In the genomic region with DNA sequence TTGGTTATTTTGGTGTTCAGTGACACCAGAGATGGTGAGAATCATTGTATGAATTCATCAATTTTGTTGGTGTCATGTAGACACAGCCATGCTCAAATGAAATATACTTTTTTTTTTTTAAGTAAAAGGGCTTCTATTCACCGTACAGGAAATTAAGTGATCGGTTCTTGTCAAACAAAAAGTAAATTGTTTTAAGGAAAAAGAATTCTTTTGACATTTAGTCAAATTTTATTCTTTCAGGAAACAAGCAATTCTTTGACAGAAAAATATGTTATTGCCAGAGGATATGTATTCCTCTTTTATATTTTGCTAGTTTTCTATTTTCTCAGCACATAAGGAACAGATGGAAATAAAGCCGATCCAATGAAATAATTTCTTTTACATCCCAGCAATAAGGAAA, we compare ENCODE assay signal across 24 cellular contexts.
"Had no signal": no experiment of that assay in that cellular context is flagged by ENCODE, and none has a peak within 500 bp of the region (broad histone marks: within the 10 kb centered on the region; RNA-seq: fewer than 3 reads in every experiment).

No MANE protein-coding gene starts in this region.

- H3K4me1 Mint-ChIP-seq: immature natural killer cell, naive B cell, natural killer cell had no signal

- H3K27me3 Mint-ChIP-seq: naive B cell had no signal

- H3K4me3 ChIP-seq: coronary artery, dorsolateral prefrontal cortex, esophagus muscularis mucosa, gastroesophageal sphincter, heart left ventricle, hepatocyte, left lung, lower lobe of right lung, mucosa of descending colon had no signal

- H3K27ac Mint-ChIP-seq: immature natural killer cell, mesothelial cell of epicardium, naive B cell, natural killer cell had no signal

- H3K4me1 ChIP-seq: foreskin keratinocyte, gastroesophageal sphincter, heart left ventricle, left lung, lower lobe of right lung had no signal

- ATAC-seq: foreskin keratinocyte, gastroesophageal sphincter, heart left ventricle, left cardiac atrium, left lung, left ventricle myocardium superior, lower lobe of right lung, mucosa of descending colon, natural killer cell had no signal

- H3K36me3 Mint-ChIP-seq: immature natural killer cell, naive B cell, natural killer cell had no signal

- FAIRE-seq: colon, endothelial cell of umbilical vein, keratinocyte had no signal

- H3K27ac ChIP-seq: coronary artery, dorsolateral prefrontal cortex, esophagus muscularis mucosa, foreskin keratinocyte, gastroesophageal sphincter, heart left ventricle, hepatocyte, left lung, lower lobe of right lung had no signal

- H3K36me3 ChIP-seq: esophagus muscularis mucosa, gastroesophageal sphincter, heart left ventricle, left lung, lower lobe of right lung had no signal

- H3K27me3 ChIP-seq: dorsolateral prefrontal cortex, esophagus muscularis mucosa, foreskin keratinocyte, gastroesophageal sphincter, heart left ventricle, hepatocyte, left lung had no signal

- H3K4me3 Mint-ChIP-seq: immature natural killer cell, mesothelial cell of epicardium, naive B cell, natural killer cell had no signal

- DNase-seq: dermis blood vessel endothelial cell; dorsolateral prefrontal cortex; effector CD4-positive, alpha-beta T cell; effector memory CD4-positive, alpha-beta T cell; foreskin keratinocyte; heart left ventricle; hypothalamus; immature natural killer cell; left cardiac atrium; left lung; left ventricle myocardium superior; lower lobe of right lung; mesenchymal stem cell; mucosa of descending colon; naive B cell; natural killer cell had no signal

- H3K9me3 ChIP-seq: gastroesophageal sphincter, lower lobe of right lung, mucosa of descending colon had no signal
